1 cellular context compared by ENCODE assay signal in genomic region chr2:40199758-40200157, GRCh38.
TF ChIP-seq lines count a peak whose summit lies in the region.

No MANE protein-coding gene starts in this region.

TF ChIP-seq in SK-N-SH treated with all-trans-retinoic acid at 6 μM for 48 hours, 23 proteins besides CTCF, POLR2A, EP300 and RAD21 (continued from another document):
- TF ChIP-seq TSHZ2 (CRISPR knock-in tag; IDR thresholded peaks at IDR 0.05): 0 out of 2 replicates have a peak, but pooled peaks have one; percentile 35
